ENCODE assay signal across 8 cellular contexts in genomic region chr13:106796280-106797047, GRCh38.
DNase-seq lines count a peak whose midpoint lies in the region; ATAC-seq and TF ChIP-seq lines count a peak whose summit lies in the region.
"Had no signal": no experiment of that assay in that cellular context is flagged by ENCODE, and none has a peak within 500 bp of the region (broad histone marks: within the 10 kb centered on the region; RNA-seq: fewer than 3 reads in every experiment).

No MANE protein-coding gene starts in this region.

- no peak for DNase-seq in brain microvascular endothelial cell
- peak; percentile 83 for DNase-seq in neural progenitor cell (ENCODE audit: low spot score)
- DNase-seq in stimulated activated CD4-positive, alpha-beta T cell treated with anti-CD3 and anti-CD28 coated beads, Interleukin-2, amount 100 ng/mL, for 24 hours = no peak
- DNase-seq in SK-N-DZ (ENCODE audit: low spot score) = no peak
- DNase-seq in activated effector memory CD4-positive, alpha-beta T cell treated with Interleukin-2 at 50 U/mL for 16 hours = no peak

- peaks cover 7% of the 10 kb centered on the region for H3K27me3 Mint-ChIP-seq in neural progenitor cell (ENCODE audit: insufficient read depth, low read depth)

- H3K9me3 Mint-ChIP-seq in neural progenitor cell = no peaks in the 10 kb centered on the region
- H3K9me3 Mint-ChIP-seq: activated naive CD4-positive, alpha-beta T cell treated with anti-CD3 and anti-CD28 coated beads, Interleukin-2, amount 50 U/mL, for 24 hours had no signal

- TF ChIP-seq CTCF in brain microvascular endothelial cell (IDR thresholded peaks at IDR 0.05; ENCODE audit: low read depth, low read length, missing control alignments) (no peak), neural progenitor cell (IDR thresholded peaks at IDR 0.05) (no peak)

- peaks cover 72% of the 10 kb centered on the region for H3K4me1 ChIP-seq in neural progenitor cell

- H3K4me3 ChIP-seq in brain microvascular endothelial cell (ENCODE audit: low read depth, low read length) (peak overlapping the region; percentile 35), neural progenitor cell (peak overlapping the region; percentile 25)

- peak overlapping the region; percentile 67 for H3K4me2 ChIP-seq in neural progenitor cell

- H3K36me3 ChIP-seq in brain microvascular endothelial cell (replicated peaks) (no peaks in the 10 kb centered on the region), neural progenitor cell (no peaks in the 10 kb centered on the region)

- no peaks in the 10 kb centered on the region for H3K79me2 ChIP-seq in neural progenitor cell (ENCODE audit: low read depth)

- H3K9ac ChIP-seq in neural progenitor cell = no peak overlapping the region

- in situ Hi-C loops in brain microvascular endothelial cell (cut with HindIII; ENCODE audit: low pct_ligation_motif_present, low sequenced_read_pairs) = no loop called here

- H3K4me1 Mint-ChIP-seq in neural progenitor cell = peaks cover 39% of the 10 kb centered on the region
- H3K4me1 Mint-ChIP-seq: activated naive CD4-positive, alpha-beta T cell treated with anti-CD3 and anti-CD28 coated beads, Interleukin-2, amount 50 U/mL, for 24 hours had no signal

- no peak overlapping the region for H2AFZ ChIP-seq in neural progenitor cell (replicated peaks)

- ATAC-seq in GM18907 (IDR thresholded peaks at IDR 0.05; ENCODE audit: unreplicated experiment) (peak; percentile 64), HG03442 (IDR thresholded peaks at IDR 0.05; ENCODE audit: unreplicated experiment) (peak; percentile 48)

- H3K27ac ChIP-seq in brain microvascular endothelial cell (no peak overlapping the region), neural progenitor cell (peak overlapping the region; percentile 97)

- H3K27me3 ChIP-seq in brain microvascular endothelial cell (replicated peaks) = no peaks in the 10 kb centered on the region
- H3K27me3 ChIP-seq in neural progenitor cell = no peaks in the 10 kb centered on the region

- H3K9me3 ChIP-seq in neural progenitor cell (ENCODE audit: low read depth) = no peaks in the 10 kb centered on the region

- H4K20me1 ChIP-seq in neural progenitor cell (ENCODE audit: low read depth) = no peaks in the 10 kb centered on the region

- H3F3A ChIP-seq in neural progenitor cell (ENCODE audit: low read depth) = peaks cover 65% of the 10 kb centered on the region

- peaks cover 2% of the 10 kb centered on the region for H3K36me3 Mint-ChIP-seq in neural progenitor cell
- H3K36me3 Mint-ChIP-seq: activated naive CD4-positive, alpha-beta T cell treated with anti-CD3 and anti-CD28 coated beads, Interleukin-2, amount 50 U/mL, for 24 hours had no signal

- peak overlapping the region; percentile 75 for H3K4me3 Mint-ChIP-seq in neural progenitor cell
- H3K4me3 Mint-ChIP-seq: activated naive CD4-positive, alpha-beta T cell treated with anti-CD3 and anti-CD28 coated beads, Interleukin-2, amount 50 U/mL, for 24 hours had no signal

- peak overlapping the region; percentile 83 for H3K27ac Mint-ChIP-seq in neural progenitor cell
- H3K27ac Mint-ChIP-seq: activated naive CD4-positive, alpha-beta T cell treated with anti-CD3 and anti-CD28 coated beads, Interleukin-2, amount 50 U/mL, for 24 hours had no signal
